ENCODE assay signal across 8 cellular contexts in the genomic region with DNA sequence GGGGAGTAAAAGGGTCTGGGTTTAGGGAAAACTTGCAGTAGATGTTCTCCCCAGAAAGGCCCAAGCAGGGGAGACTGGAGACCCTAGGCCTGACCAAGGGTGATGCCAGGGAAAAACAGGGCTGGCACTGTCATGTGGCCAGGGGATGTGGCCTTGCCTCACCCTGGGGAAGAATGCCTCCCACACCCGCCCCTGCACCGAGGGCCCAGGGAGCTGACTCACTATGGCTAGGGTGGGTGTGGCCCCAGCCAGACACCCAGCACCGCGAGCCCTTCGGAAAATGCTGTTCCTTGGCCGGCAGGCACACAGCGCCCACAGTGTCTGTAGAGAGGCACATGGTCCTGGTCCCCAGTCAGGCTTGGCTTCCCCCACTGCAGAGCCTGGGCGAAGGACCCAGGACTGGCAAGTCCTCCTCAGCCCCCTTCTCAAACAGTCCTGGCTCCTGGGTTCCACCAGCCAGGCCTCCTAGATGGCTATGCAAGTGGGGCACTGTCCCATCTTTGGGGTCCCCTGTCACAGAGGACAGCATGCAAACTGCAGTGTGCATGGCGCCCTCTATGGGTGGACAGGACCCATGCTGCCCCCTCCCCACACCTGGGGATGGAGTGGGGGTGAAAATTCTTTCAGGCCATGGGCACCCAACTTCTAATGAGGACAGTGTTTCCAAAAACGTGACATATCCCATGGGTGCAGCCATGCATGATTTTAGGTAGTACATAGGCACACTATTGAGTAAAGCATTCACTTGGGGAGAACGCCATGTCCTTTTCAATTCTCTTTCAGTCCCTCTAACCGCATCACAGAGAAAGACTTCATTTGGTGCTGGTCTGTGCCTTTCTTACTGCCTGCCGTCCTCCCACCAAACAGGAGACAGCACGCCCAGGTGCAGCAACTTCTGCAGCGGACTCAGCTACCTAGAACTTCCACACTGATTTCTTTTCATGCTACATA. TPM values are rescaled to one million over a fixed set of nuclear protein-coding genes. Genes with fewer than 3 reads are reported as not detected.
DNase-seq lines count a peak whose midpoint lies in the region; ATAC-seq and TF ChIP-seq lines count a peak whose summit lies in the region.

No MANE protein-coding gene starts in this region.

- DNase-seq in activated T-cell treated with anti-CD3 and anti-CD28 coated beads for 48 hours (ENCODE audit: low read depth) (peak; percentile 14), NCI-H460 (ENCODE audit: extremely low read depth, low read depth) (peak; percentile 67), dermis blood vessel endothelial cell (peak; percentile 10), occipital lobe (lab: John Stamatoyannopoulos, UW) (peak; percentile 6), OCI-M2 (lab: John Stamatoyannopoulos, UW; ENCODE audit: unreplicated experiment) (no peak)
- DNase-seq in activated T-cell treated with anti-CD3 and anti-CD28 coated beads, Interleukin-2, amount 50 U/mL, for 1 hour, result no peak
- DNase-seq in CD8-positive, alpha-beta T cell, result no peak

- ATAC-seq in HG02870 (IDR thresholded peaks at IDR 0.05; ENCODE audit: unreplicated experiment), result no peak
- no peak for ATAC-seq in CD8-positive, alpha-beta T cell

- H3K9me3 Mint-ChIP-seq in CD8-positive, alpha-beta T cell, result no peaks in the 10 kb centered on the region

- POLR2A ChIA-PET in CD8-positive, alpha-beta T cell (lab: Charles Lee), result no interaction called here

- H3K4me1 Mint-ChIP-seq in CD8-positive, alpha-beta T cell (ENCODE audit: low read depth), result no peaks in the 10 kb centered on the region

- CTCF ChIA-PET in CD8-positive, alpha-beta T cell (lab: Charles Lee), result no interaction called here

- no peak overlapping the region for H3K4me3 ChIP-seq in CD8-positive, alpha-beta T cell (ENCODE audit: low read depth, low read length)

- H3K27me3 Mint-ChIP-seq in CD8-positive, alpha-beta T cell (ENCODE audit: low read depth), result no peaks in the 10 kb centered on the region

- no peak for TF ChIP-seq CTCF in CD8-positive, alpha-beta T cell (IDR thresholded peaks at IDR 0.05)

- H3K4me1 ChIP-seq in CD8-positive, alpha-beta T cell (ENCODE audit: insufficient read depth, low read length), result no peaks in the 10 kb centered on the region

- peaks cover 2% of the 10 kb centered on the region for H3K36me3 Mint-ChIP-seq in CD8-positive, alpha-beta T cell

- no peak overlapping the region for H3K27ac Mint-ChIP-seq in CD8-positive, alpha-beta T cell

- H3K9me3 ChIP-seq in CD8-positive, alpha-beta T cell (ENCODE audit: low read length), result no peaks in the 10 kb centered on the region

- H3K36me3 ChIP-seq in CD8-positive, alpha-beta T cell (ENCODE audit: insufficient read depth, low read length), result no peaks in the 10 kb centered on the region

- intact Hi-C loops in CD8-positive, alpha-beta T cell (cut with DNase I, micrococcal nuclease), result no loop called here

- no peak overlapping the region for H3K27ac ChIP-seq in CD8-positive, alpha-beta T cell (ENCODE audit: low read depth, low read length)

- no peaks in the 10 kb centered on the region for H3K27me3 ChIP-seq in CD8-positive, alpha-beta T cell (ENCODE audit: insufficient read depth, low read length)

- H3K4me3 Mint-ChIP-seq in CD8-positive, alpha-beta T cell, result no peak overlapping the region

RNA-seq across cellular contexts. Expression of gene TMPRSS5, which starts 15.2 kb away (rescaled TPM):
- 0.15 TPM in 1 of 2 replicates, not detected in the other for total RNA-seq in NCI-H460 (2014; rRNA removed; shearing (Covaris generic))
- polyA plus RNA-seq in NCI-H460 (2014; cell fraction: nucleus; rRNA removed), result 0.33 and 0.57 TPM in 2 replicates
- total RNA-seq in dermis blood vessel endothelial cell (0.14 and 0.17 TPM in 2 replicates), occipital lobe (3.0 TPM)
- 1 to 10 TPM in 1 of 2 experiments, under 1 TPM in 1; 0.86 to 1.6 TPM for total RNA-seq in CD8-positive, alpha-beta T cell

Comparison
In these comparisons a context has a peak if more than half of its experiments do, and no peak if none do; other contexts are left out.
1. DNase-seq: peak in activated T-cell treated with anti-CD3 and anti-CD28 coated beads for 48 hours (single experiment), NCI-H460 (single experiment), dermis blood vessel endothelial cell (single experiment) and occipital lobe (single experiment); none in activated T-cell treated with anti-CD3 and anti-CD28 coated beads, Interleukin-2, amount 50 U/mL, for 1 hour (single experiment), OCI-M2 (single experiment) and CD8-positive, alpha-beta T cell (0 of 7).